In the genomic region with DNA sequence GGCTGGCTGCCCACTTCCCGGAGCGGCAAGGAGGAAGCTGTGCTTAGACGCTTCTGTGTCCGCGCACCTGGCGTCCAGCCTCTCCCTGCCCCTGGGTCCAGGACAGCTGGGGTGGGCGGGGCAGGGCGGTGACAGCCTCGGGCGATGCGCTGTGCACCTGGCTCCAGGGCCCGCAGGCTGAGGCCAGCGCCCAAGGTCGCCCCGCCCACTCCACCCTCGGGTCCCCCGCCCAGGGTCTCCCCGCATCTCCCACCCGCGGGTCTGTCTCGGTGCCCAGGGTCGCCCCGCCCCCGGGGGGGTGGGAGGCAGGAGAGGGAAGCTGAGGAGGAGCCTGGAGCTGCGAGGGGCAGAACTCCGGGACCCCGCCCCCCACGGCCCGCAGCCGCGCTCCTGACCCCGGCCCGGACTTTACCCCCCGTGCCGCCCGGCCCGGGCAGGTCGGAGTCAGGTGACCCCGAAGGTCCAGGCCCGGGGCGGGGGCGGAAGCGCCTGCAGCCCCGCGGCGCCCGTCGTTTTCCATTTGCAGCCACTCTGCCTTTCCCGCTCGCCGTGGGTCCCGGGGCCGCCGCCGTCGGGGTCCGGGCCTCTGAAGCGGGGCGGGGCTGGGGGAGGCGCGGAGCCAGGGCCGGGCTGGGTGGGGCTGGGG, we compare ENCODE assay signal across 8 cellular contexts. TPM values are rescaled to one million over a fixed set of nuclear protein-coding genes. Genes with fewer than 3 reads are reported as not detected.
DNase-seq lines count a peak whose midpoint lies in the region; ATAC-seq, FAIRE-seq and TF ChIP-seq lines count a peak whose summit lies in the region.

A gene with protein sequence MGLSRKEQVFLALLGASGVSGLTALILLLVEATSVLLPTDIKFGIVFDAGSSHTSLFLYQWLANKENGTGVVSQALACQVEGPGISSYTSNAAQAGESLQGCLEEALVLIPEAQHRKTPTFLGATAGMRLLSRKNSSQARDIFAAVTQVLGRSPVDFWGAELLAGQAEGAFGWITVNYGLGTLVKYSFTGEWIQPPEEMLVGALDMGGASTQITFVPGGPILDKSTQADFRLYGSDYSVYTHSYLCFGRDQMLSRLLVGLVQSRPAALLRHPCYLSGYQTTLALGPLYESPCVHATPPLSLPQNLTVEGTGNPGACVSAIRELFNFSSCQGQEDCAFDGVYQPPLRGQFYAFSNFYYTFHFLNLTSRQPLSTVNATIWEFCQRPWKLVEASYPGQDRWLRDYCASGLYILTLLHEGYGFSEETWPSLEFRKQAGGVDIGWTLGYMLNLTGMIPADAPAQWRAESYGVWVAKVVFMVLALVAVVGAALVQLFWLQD (minus strand): TSS at position 69 of the 646 bp plus-strand sequence. CDS start 3,072 bp downstream, outside the sequence.

- ATAC-seq in K562, result peak; percentile 87
- ATAC-seq in left colon, result peak; percentile 74

- H3K27ac Mint-ChIP-seq in type B pancreatic cell, result peak within 1 kb of the TSS; percentile 52

- POLR2A ChIA-PET in K562 (lab: Yijun Ruan, JAX), result interaction anchor here (0.6 kb wide), 2 partner anchors 10 to 165 kb away, joined by 3 read pairs; no protein-coding TSS in a partner anchor

- no peak for FAIRE-seq in K562 (lab: Jason Lieb, UNC)

- intact Hi-C loops in K562 (cut with micrococcal nuclease) (loop anchor here (10.0 kb wide), 1 partner anchor 93 kb away; no protein-coding TSS in a partner anchor), left colon (cut with DNase I, micrococcal nuclease) (no loop called here)

- peak within 1 kb of the TSS in 1 of 2 experiments; percentile 14; a peak in 2 of 4 replicates for H3K9ac ChIP-seq in K562 (ENCODE audit: insufficient read depth in 1 of 2, low read depth in 2 of 2, low read length in 2 of 2)

- no peak within 1 kb of the TSS for H2AFZ ChIP-seq in K562 (ENCODE audit: low read depth, low read length)

- H3K4me1 Mint-ChIP-seq in type B pancreatic cell (ENCODE audit: unreplicated experiment), result peaks cover 8% of the 10 kb centered on the region

- no peak within 1 kb of the TSS for H3K27ac ChIP-seq in K562 (ENCODE audit: extremely low read depth, low read depth, low read length)

- no peaks in the 10 kb centered on the region for H3K9me3 ChIP-seq in K562 (replicated peaks; ENCODE audit: control insufficient read depth, insufficient read depth, low read depth, low read length)

- 2% methylated on average over 26 of the region's 62 CpGs for WGBS in K562 (ENCODE audit: insufficient coverage, low coverage, missing lambda C conversion rate)

- H3K4me1 ChIP-seq in K562 (replicated peaks in 1 of 2; ENCODE audit: control insufficient read depth in 2 of 2, insufficient read depth in 2 of 2, low read length in 2 of 2), result peaks cover 10 to 49% of the 10 kb centered on the region in 2 experiments

- no peaks in the 10 kb centered on the region for H4K20me1 ChIP-seq in K562 (replicated peaks; ENCODE audit: control insufficient read depth, insufficient read depth, low read length)

- H3K36me3 ChIP-seq in K562 (ENCODE audit: control insufficient read depth, insufficient read depth, low read length), result no peaks in the 10 kb centered on the region

- H3K9me3 Mint-ChIP-seq in type B pancreatic cell, result no peaks in the 10 kb centered on the region

- H3K27me3 Mint-ChIP-seq in type B pancreatic cell, result peaks cover 6% of the 10 kb centered on the region

- H3K36me3 Mint-ChIP-seq in type B pancreatic cell, result no peaks in the 10 kb centered on the region

- peak within 1 kb of the TSS; percentile 80 for H3K4me3 Mint-ChIP-seq in type B pancreatic cell

- TF ChIP-seq EP300 in K562 (IDR thresholded peaks at IDR 0.05; ENCODE audit: low read length), result no peak

- in situ Hi-C loops in K562 (cut with MboI), result no loop called here

- no TSS peak for BruUV-seq in K562 (replicated peaks; lab: Mats Ljungman, UMichigan)

- peak within 1 kb of the TSS; percentile 47 for H3K4me3 ChIP-seq in K562

- no peaks in the 10 kb centered on the region for H3K9me1 ChIP-seq in K562 (ENCODE audit: control insufficient read depth, insufficient read depth, low read length)

- TF ChIP-seq POLR2A in K562 (conservative IDR thresholded peaks at IDR 0.05), result no peak

- TF ChIP-seq CTCF in K562 (IDR thresholded peaks at IDR 0.05 in 2 of 3, conservative IDR thresholded peaks at IDR 0.05 in 1 of 3; ENCODE audit: insufficient read depth in 2 of 3, low read depth in 1 of 3, low read length in 3 of 3) (no peak), type B pancreatic cell (conservative IDR thresholded peaks at IDR 0.05) (no peak)

- no peaks in the 10 kb centered on the region for H3K27me3 ChIP-seq in K562 (ENCODE audit: control insufficient read depth in 2 of 2, insufficient read depth in 2 of 2, low read length in 2 of 2)

- DNase-seq in ELR (ENCODE audit: low read depth) (peak; percentile 34), NCI-H146 treated with DMSO at 0.1 percent for 48 hours (lab: John Stamatoyannopoulos, UW; ENCODE audit: unreplicated experiment) (peak; percentile 72), K562 (ENCODE audit: extremely low read depth in 1 of 4, low spot score in 3 of 4) (peak; percentile 71 to 79 (median 76)), left colon (peak; percentile 89), type B pancreatic cell (ENCODE audit: extremely low spot score, unreplicated experiment) (no peak), kidney glomerular epithelial cell (lab: John Stamatoyannopoulos, UW) (no peak)
- DNase-seq in effector CD4-positive, alpha-beta T cell, result no peak
- DNase-seq in effector CD8-positive, alpha-beta T cell (lab: John Stamatoyannopoulos, UW), result no peak

- H3K4me2 ChIP-seq in K562 (ENCODE audit: insufficient read depth, low read length), result peak within 1 kb of the TSS; percentile 58; the same call in 1 of the 2 replicates

- H3K79me2 ChIP-seq in K562 (ENCODE audit: control insufficient read depth, insufficient read depth, low read length), result no peaks in the 10 kb centered on the region

- CTCF ChIA-PET in K562 (lab: Yijun Ruan, JAX; ENCODE audit: low intra/inter-chr PET ratio), result no interaction called here

- no peak for TF ChIP-seq RAD21 in K562 (CRISPR knock-in tag; conservative IDR thresholded peaks at IDR 0.05 in 1 of 2, IDR thresholded peaks at IDR 0.05 in 1 of 2)

TF ChIP-seq in K562, 482 proteins besides CTCF, POLR2A, EP300 and RAD21 (continues in another document):
- TF ChIP-seq, protein P1, sequence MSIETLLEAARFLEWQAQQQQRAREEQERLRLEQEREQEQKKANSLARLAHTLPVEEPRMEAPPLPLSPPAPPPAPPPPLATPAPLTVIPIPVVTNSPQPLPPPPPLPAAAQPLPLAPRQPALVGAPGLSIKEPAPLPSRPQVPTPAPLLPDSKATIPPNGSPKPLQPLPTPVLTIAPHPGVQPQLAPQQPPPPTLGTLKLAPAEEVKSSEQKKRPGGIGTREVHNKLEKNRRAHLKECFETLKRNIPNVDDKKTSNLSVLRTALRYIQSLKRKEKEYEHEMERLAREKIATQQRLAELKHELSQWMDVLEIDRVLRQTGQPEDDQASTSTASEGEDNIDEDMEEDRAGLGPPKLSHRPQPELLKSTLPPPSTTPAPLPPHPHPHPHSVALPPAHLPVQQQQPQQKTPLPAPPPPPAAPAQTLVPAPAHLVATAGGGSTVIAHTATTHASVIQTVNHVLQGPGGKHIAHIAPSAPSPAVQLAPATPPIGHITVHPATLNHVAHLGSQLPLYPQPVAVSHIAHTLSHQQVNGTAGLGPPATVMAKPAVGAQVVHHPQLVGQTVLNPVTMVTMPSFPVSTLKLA (conservative IDR thresholded peaks at IDR 0.05), result peak in 1 of 2 experiments; percentile 47; a peak in 1 of 4 replicates
- TF ChIP-seq ZBTB7A (IDR thresholded peaks at IDR 0.05; ENCODE audit: borderline replicate concordance, control insufficient read depth, low read depth, low read length) (peak; percentile 81), L3MBTL2 (IDR thresholded peaks at IDR 0.05) (0 out of 2 replicates have a peak, but pooled peaks have one; percentile 17), EGR1 (conservative IDR thresholded peaks at IDR 0.05) (peak; percentile 47), SMARCB1 (IDR thresholded peaks at IDR 0.05; ENCODE audit: insufficient read length, low read depth) (no peak), GATAD2A (IDR thresholded peaks at IDR 0.05) (0 out of 2 replicates have a peak, but pooled peaks have one; percentile 20), LARP7 (IDR thresholded peaks at IDR 0.05) (no peak)
- TF ChIP-seq, protein P2, sequence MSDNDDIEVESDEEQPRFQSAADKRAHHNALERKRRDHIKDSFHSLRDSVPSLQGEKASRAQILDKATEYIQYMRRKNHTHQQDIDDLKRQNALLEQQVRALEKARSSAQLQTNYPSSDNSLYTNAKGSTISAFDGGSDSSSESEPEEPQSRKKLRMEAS (CRISPR knock-in tag; IDR thresholded peaks at IDR 0.05), result 0 out of 2 replicates have a peak, but pooled peaks have one; percentile 23
- TF ChIP-seq, protein P3, sequence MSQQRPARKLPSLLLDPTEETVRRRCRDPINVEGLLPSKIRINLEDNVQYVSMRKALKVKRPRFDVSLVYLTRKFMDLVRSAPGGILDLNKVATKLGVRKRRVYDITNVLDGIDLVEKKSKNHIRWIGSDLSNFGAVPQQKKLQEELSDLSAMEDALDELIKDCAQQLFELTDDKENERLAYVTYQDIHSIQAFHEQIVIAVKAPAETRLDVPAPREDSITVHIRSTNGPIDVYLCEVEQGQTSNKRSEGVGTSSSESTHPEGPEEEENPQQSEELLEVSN (IDR thresholded peaks at IDR 0.05; ENCODE audit: borderline replicate concordance in 1 of 2, extremely low read depth in 1 of 2, insufficient read depth in 1 of 2, insufficient read length in 1 of 2, low read depth in 1 of 2, low read length in 1 of 2, poor library complexity in 1 of 2, severe bottlenecking in 1 of 2), result peak in 1 of 2 experiments; percentile 79

RNA-seq across cellular contexts. Expression of the gene that starts here (rescaled TPM):
- total RNA-seq in K562 (2011; cell fraction: chromatin; rRNA removed; ENCODE audit: low replicate concordance), result 0.23 and 0.67 TPM in 2 replicates
- 0.50 and 0.53 TPM in 2 replicates for total RNA-seq in K562 (2011; cell fraction: nucleolus; rRNA removed)
- total RNA-seq in K562 (2011; cell fraction: nucleoplasm; rRNA removed), result 0.22 TPM in 1 of 2 replicates, not detected in the other
- total RNA-seq in K562 (2014; rRNA removed), result 0.16 and 0.27 TPM in 2 replicates
- total RNA-seq in K562 (2014; rRNA removed; fragmentation: Illumina TruSeq; extraction: Trizol), result not detected in 2 replicates
- 0.08 TPM in 1 of 2 replicates, not detected in the other for total RNA-seq in K562 (2015; rRNA removed; fragmentation: Illumina TruSeq; extraction: Trizol)
- total RNA-seq in K562 (2021), result 0.13 and 0.18 TPM in 2 replicates
- polyA plus RNA-seq in K562 (2011; rRNA removed), result 0.06 and 0.11 TPM in 2 replicates
- polyA plus RNA-seq in K562 (2011; cell fraction: cytosol; rRNA removed), result 0.04 and 0.27 TPM in 2 replicates
- 0.63 and 1.0 TPM in 2 replicates for polyA plus RNA-seq in K562 (2011; cell fraction: nucleus; rRNA removed)
- polyA plus RNA-seq in K562 (2012), result 0.12 and 0.16 TPM in 2 replicates
- polyA plus RNA-seq in K562 (2014; fragmentation: Illumina TruSeq; extraction: Trizol), result 0.07 TPM in 1 of 2 replicates, not detected in the other
- not detected for polyA plus RNA-seq in K562 (2014; fragmentation: Nextera tagmentation; extraction: Ambion mirVana)
- 0.20 TPM in 1 of 2 replicates, not detected in the other for polyA plus RNA-seq in K562 (2014; rRNA removed)
- not detected in 2 replicates for polyA minus RNA-seq in K562 (2011; rRNA and poly(A)+ RNA removed)
- polyA minus RNA-seq in K562 (2011; cell fraction: cytosol; rRNA and poly(A)+ RNA removed), result not detected in 2 replicates
- polyA minus RNA-seq in K562 (2011; cell fraction: nucleus; rRNA and poly(A)+ RNA removed), result 0.13 and 0.22 TPM in 2 replicates
- 100 to 1,000 TPM; 108 to 120 TPM for total RNA-seq in left colon
- total RNA-seq in type B pancreatic cell (ENCODE audit: low replicate concordance), result 2.1 and 3.5 TPM in 2 replicates

Comparison
In these comparisons a context has a peak if more than half of its experiments do, and no peak if none do; other contexts are left out.
1. RNA of the gene that starts here (total RNA-seq): 108 to 120 TPM in left colon; 2.1 to 3.5 TPM in type B pancreatic cell and 0.08 to 0.67 TPM in K562; every median in the first group is over 10 times any median in the second.
2. DNase-seq: peak in ELR (single experiment), NCI-H146 treated with DMSO at 0.1 percent for 48 hours (single experiment), K562 (4 of 4) and left colon (2 of 2); none in type B pancreatic cell (single experiment), effector CD4-positive, alpha-beta T cell (single experiment), kidney glomerular epithelial cell (single experiment) and effector CD8-positive, alpha-beta T cell (single experiment).